Comparison of ENCODE assay signal across 18 cellular contexts in genomic region chr14:71221119-71221518, GRCh38.
"Had no signal": no experiment of that assay in that cellular context is flagged by ENCODE, and none has a peak within 500 bp of the region (broad histone marks: within the 10 kb centered on the region; RNA-seq: fewer than 3 reads in every experiment).

No MANE protein-coding gene starts in this region.

- FAIRE-seq: colon had no signal

- H3K36me3 Mint-ChIP-seq: natural killer cell treated with Interleukin-12 subunit alpha and Interleukin-12 subunit beta and Interleukin-15 and Interleukin-18, amount 100 ng/mL, for 72 hours; T-cell had no signal

- H3K9me3 ChIP-seq: adrenal gland, gastrocnemius medialis had no signal

- H3K27me3 ChIP-seq: adrenal gland, gastrocnemius medialis, heart left ventricle had no signal

- H3K4me3 ChIP-seq: adrenal gland, gastrocnemius medialis, heart left ventricle had no signal

- H3K27ac ChIP-seq: adrenal gland, gastrocnemius medialis, heart left ventricle had no signal

- H3K4me3 Mint-ChIP-seq: activated CD4-positive, alpha-beta memory T cell treated with anti-CD3 and anti-CD28 coated beads, Interleukin-2, amount 10 ng/mL, durations not matched to agents 7 days and 5 days; activated CD4-positive, alpha-beta T cell treated with anti-CD3 and anti-CD28 coated beads for 36 hours; activated naive CD4-positive, alpha-beta T cell treated with anti-CD3 and anti-CD28 coated beads, Interleukin-2, amount 50 U/mL, for 24 hours; activated T-cell treated with anti-CD3 and anti-CD28 coated beads, Interleukin-2, amount 50 U/mL, for 4 hours; immature natural killer cell; natural killer cell treated with Interleukin-12 subunit alpha and Interleukin-12 subunit beta and Interleukin-15 and Interleukin-18, amount 100 ng/mL, for 72 hours; T-cell had no signal

- DNase-seq: activated CD4-positive, alpha-beta memory T cell treated with anti-CD3 and anti-CD28 coated beads, Interleukin-2, amount 10 ng/mL, durations not matched to agents 7 days and 5 days; activated CD4-positive, alpha-beta T cell treated with anti-CD3 and anti-CD28 coated beads for 36 hours; activated effector memory CD4-positive, alpha-beta T cell treated with anti-CD3 and anti-CD28 coated beads, Interleukin-2, amount 50 U/mL, for 16 hours; activated T-cell treated with anti-CD3 and anti-CD28 coated beads, Interleukin-2, amount 50 U/mL, for 4 hours; adrenal gland; gastrocnemius medialis; heart left ventricle; immature natural killer cell; mesendoderm; retina; stimulated activated CD4-positive, alpha-beta T cell treated with anti-CD3 and anti-CD28 coated beads, Interleukin-15, amount 100 ng/mL, for 24 hours; stimulated activated CD4-positive, alpha-beta T cell treated with anti-CD3 and anti-CD28 coated beads, Interleukin-4, amount 100 ng/mL, for 1 hour; stimulated activated naive CD4-positive, alpha-beta T cell; T-cell; trophoblast cell had no signal

- H3K36me3 ChIP-seq: adrenal gland, gastrocnemius medialis, heart left ventricle had no signal

- H3K27ac Mint-ChIP-seq: activated CD4-positive, alpha-beta memory T cell treated with anti-CD3 and anti-CD28 coated beads, Interleukin-2, amount 10 ng/mL, durations not matched to agents 7 days and 5 days; activated CD4-positive, alpha-beta T cell treated with anti-CD3 and anti-CD28 coated beads for 36 hours; immature natural killer cell; natural killer cell treated with Interleukin-12 subunit alpha and Interleukin-12 subunit beta and Interleukin-15 and Interleukin-18, amount 100 ng/mL, for 72 hours; T-cell had no signal

- H3K27me3 Mint-ChIP-seq: activated CD4-positive, alpha-beta T cell treated with anti-CD3 and anti-CD28 coated beads for 36 hours; activated naive CD4-positive, alpha-beta T cell treated with anti-CD3 and anti-CD28 coated beads, Interleukin-2, amount 50 U/mL, for 24 hours; natural killer cell treated with Interleukin-12 subunit alpha and Interleukin-12 subunit beta and Interleukin-15 and Interleukin-18, amount 100 ng/mL, for 72 hours; T-cell had no signal

- H3K4me1 ChIP-seq: adrenal gland, gastrocnemius medialis, heart left ventricle had no signal

- H3K9me3 Mint-ChIP-seq: immature natural killer cell; natural killer cell treated with Interleukin-12 subunit alpha and Interleukin-12 subunit beta and Interleukin-15 and Interleukin-18, amount 100 ng/mL, for 72 hours had no signal

- ATAC-seq: activated CD4-positive, alpha-beta T cell treated with anti-CD3 and anti-CD28 coated beads for 36 hours; activated T-cell treated with anti-CD3 and anti-CD28 coated beads, Interleukin-2, amount 50 U/mL, for 4 hours; gastrocnemius medialis; heart left ventricle; natural killer cell treated with Interleukin-12 subunit alpha and Interleukin-12 subunit beta and Interleukin-15 and Interleukin-18, amount 100 ng/mL, for 72 hours; T-cell had no signal
